In the genomic region with DNA sequence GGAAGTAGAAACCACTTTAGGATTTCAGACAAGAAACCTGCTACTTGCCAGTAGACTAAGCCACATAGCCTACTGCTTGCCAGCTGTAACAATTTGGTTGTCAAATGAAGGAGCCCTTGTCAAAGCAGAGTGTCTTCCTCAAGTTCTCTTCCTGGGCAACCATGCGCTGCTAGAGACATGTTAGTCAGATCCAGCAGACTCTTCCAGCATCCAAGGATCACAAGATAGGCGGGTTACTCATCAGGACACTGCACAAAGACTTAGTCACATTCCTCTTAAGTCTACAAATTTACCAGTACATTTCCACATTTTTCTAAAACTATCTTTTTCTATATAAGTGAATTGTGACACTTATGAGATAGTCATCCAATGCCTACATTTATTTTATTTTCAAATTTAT, we compare ENCODE assay signal across 12 cellular contexts. TPM values are rescaled to one million over a fixed set of nuclear protein-coding genes. Genes with fewer than 3 reads are reported as not detected.
DNase-seq lines count a peak whose midpoint lies in the region; ATAC-seq and TF ChIP-seq lines count a peak whose summit lies in the region.
"Had no signal": no experiment of that assay in that cellular context is flagged by ENCODE, and none has a peak within 500 bp of the region (broad histone marks: within the 10 kb centered on the region; RNA-seq: fewer than 3 reads in every experiment).

No MANE protein-coding gene starts in this region.

- H3K14ac ChIP-seq in H9 (ENCODE audit: insufficient read depth, low read length): no peak overlapping the region

- H3K4me3 Mint-ChIP-seq in H9: no peak overlapping the region
- H3K4me3 Mint-ChIP-seq: CD8-positive, alpha-beta T cell had no signal

- no peaks in the 10 kb centered on the region for H3K27me3 ChIP-seq in H9 (ENCODE audit: insufficient read depth, low read length)
- H3K27me3 ChIP-seq: heart right ventricle had no signal

- H2BK120ac ChIP-seq in H9 (ENCODE audit: low read depth, low read length, poor library complexity, severe bottlenecking): no peak overlapping the region

- ATAC-seq in HG02938 (IDR thresholded peaks at IDR 0.05; ENCODE audit: unreplicated experiment): no peak
- no peak for ATAC-seq in HG03196 (IDR thresholded peaks at IDR 0.05; ENCODE audit: unreplicated experiment)
- ATAC-seq: CD8-positive, alpha-beta T cell; heart right ventricle had no signal

- DNase-seq in EH (ENCODE audit: low read depth): peak; percentile 87
- peak; percentile 10 for DNase-seq in RWPE1 (ENCODE audit: low spot score)
- DNase-seq in fibroblast of gingiva (ENCODE audit: low read depth): peak; percentile 62
- DNase-seq in occipital lobe (lab: John Stamatoyannopoulos, UW): peak; percentile 4
- no peak for DNase-seq in NCI-H146 treated with DMSO at 0.1 percent for 48 hours (lab: John Stamatoyannopoulos, UW; ENCODE audit: unreplicated experiment)
- DNase-seq in H9: no peak
- DNase-seq: activated CD4-positive, CD25-positive, alpha-beta regulatory T cell; CD8-positive, alpha-beta T cell; heart right ventricle; NCI-H146 had no signal

- H4K8ac ChIP-seq in H9 (replicated peaks; ENCODE audit: insufficient read length, low read depth, low read length): no peak overlapping the region

- H2BK20ac ChIP-seq in H9 (ENCODE audit: low read depth, low read length, poor library complexity, severe bottlenecking): no peak overlapping the region

- H4K5ac ChIP-seq in H9 (ENCODE audit: insufficient read length, low read depth, low read length): no peak overlapping the region

- H3K27ac ChIP-seq in RWPE1: no peak overlapping the region
- no peak overlapping the region for H3K27ac ChIP-seq in H9 (ENCODE audit: insufficient read length, low read depth, low read length)
- H3K27ac ChIP-seq: heart right ventricle had no signal

- no peak for TF ChIP-seq CTCF in RWPE1 (conservative IDR thresholded peaks at IDR 0.05; ENCODE audit: low read depth)
- no peak for TF ChIP-seq CTCF in H9 (conservative IDR thresholded peaks at IDR 0.05)

- no CpG with 5 or more reads among the region's 2 CpGs for WGBS in H9 (ENCODE audit: extremely low coverage, insufficient read length, low lambda C conversion rate)

- peaks cover 3% of the 10 kb centered on the region; the same call in 1 of the 2 replicates for H3K4me1 ChIP-seq in H9 (ENCODE audit: insufficient read depth, low read length)

- no peak overlapping the region for H2BK5ac ChIP-seq in H9 (ENCODE audit: insufficient read length, low read length)

- H3K23ac ChIP-seq in H9 (ENCODE audit: insufficient read length, low read depth, low read length): no peak overlapping the region

- H3K4ac ChIP-seq in H9 (ENCODE audit: low read depth, low read length): no peak overlapping the region

- peaks cover 6 to 43% (median 37%) of the 10 kb centered on the region in 3 experiments; a peak in 6 of 7 replicates for H3K36me3 Mint-ChIP-seq in H9 (ENCODE audit: insufficient read depth in 1 of 3, low read depth in 3 of 3)

- H2BK12ac ChIP-seq in H9 (ENCODE audit: insufficient read length, low read depth, low read length): no peak overlapping the region

- no peak overlapping the region for H3K4me2 ChIP-seq in H9 (ENCODE audit: insufficient read depth, insufficient read length, low read length)

- POLR2A ChIA-PET in RWPE1 (lab: Yijun Ruan, JAX; ENCODE audit: low non-redundant PET): no interaction called here

- CTCF ChIA-PET in RWPE1 (lab: Yijun Ruan, JAX): no interaction called here

- no peak overlapping the region for H2BK15ac ChIP-seq in H9 (ENCODE audit: low read depth, low read length)

- H3K79me1 ChIP-seq in H9 (ENCODE audit: insufficient read depth, low read depth, low read length, poor library complexity, severe bottlenecking): no peaks in the 10 kb centered on the region

- H3K79me2 ChIP-seq in H9 (ENCODE audit: insufficient read depth, low read length): no peaks in the 10 kb centered on the region

- H3T11ph ChIP-seq in H9 (ENCODE audit: low read length): no peak overlapping the region

- H3K9me3 ChIP-seq in H9 (ENCODE audit: control insufficient read depth, low read depth, low read length): no peaks in the 10 kb centered on the region
- H3K9me3 ChIP-seq: heart right ventricle had no signal

- no peak overlapping the region for H3K27ac Mint-ChIP-seq in H9
- H3K27ac Mint-ChIP-seq: CD8-positive, alpha-beta T cell had no signal

- H2AFZ ChIP-seq in H9 (ENCODE audit: low read length): no peak overlapping the region

- H3K27me3 Mint-ChIP-seq in H9 (ENCODE audit: low read depth): no peaks in the 10 kb centered on the region

- H3K56ac ChIP-seq in H9 (ENCODE audit: insufficient read length, low read depth, low read length): no peak overlapping the region

- no peaks in the 10 kb centered on the region for H3K23me2 ChIP-seq in H9 (ENCODE audit: insufficient read length, low read depth, low read length, poor library complexity, severe bottlenecking)

- H4K20me1 ChIP-seq in H9 (ENCODE audit: control insufficient read depth, insufficient read depth, insufficient read length): no peaks in the 10 kb centered on the region

- H2AK5ac ChIP-seq in H9 (ENCODE audit: insufficient read length, low read length): no peak overlapping the region

- H4K91ac ChIP-seq in H9 (ENCODE audit: insufficient read length, low read depth, low read length): no peak overlapping the region

- H3K4me1 Mint-ChIP-seq in H9: peaks cover 18 to 37% of the 10 kb centered on the region in 2 experiments

- H3K9ac ChIP-seq in H9 (ENCODE audit: extremely low read depth, insufficient read length, low read length): no peak overlapping the region

- no peak overlapping the region for H3K18ac ChIP-seq in H9 (ENCODE audit: insufficient read length, low read depth, low read length)

- no peaks in the 10 kb centered on the region for H3K9me3 Mint-ChIP-seq in H9
- H3K9me3 Mint-ChIP-seq: CD8-positive, alpha-beta T cell had no signal

RNA-seq across cellular contexts. Expression of a gene that starts 24.3 kb away (rescaled TPM):
- 216 TPM for total RNA-seq in occipital lobe
- total RNA-seq in H9 (2021): 64.7 and 69.3 TPM in 2 replicates

RNA-seq across cellular contexts. Expression of a gene that starts 24.5 kb away (rescaled TPM):
- total RNA-seq in occipital lobe: 10.8 TPM
- 8.5 and 8.6 TPM in 2 replicates for total RNA-seq in H9 (2021)

Comparison
In these comparisons a context has a peak if more than half of its experiments do, and no peak if none do; other contexts are left out.
1. DNase-seq: peak in EH (single experiment), RWPE1 (single experiment), fibroblast of gingiva (single experiment) and occipital lobe (single experiment); none in NCI-H146 treated with DMSO at 0.1 percent for 48 hours (single experiment) and H9 (single experiment).